ENCODE assay signal across 1 cellular context in genomic region chr3:15107075-15107947, GRCh38.
TF ChIP-seq lines count a peak whose summit lies in the region.

No MANE protein-coding gene starts in this region.

TF ChIP-seq in HepG2, 621 proteins besides CTCF, POLR2A, EP300 and RAD21 (continued from another document and continues in another):
- TF ChIP-seq TSC22D2 (CRISPR knock-in tag; IDR thresholded peaks at IDR 0.05; ENCODE audit: borderline replicate concordance) (no peak), ZNF605 (CRISPR knock-in tag; IDR thresholded peaks at IDR 0.05) (peak; percentile 91), ELF3 (CRISPR knock-in tag; IDR thresholded peaks at IDR 0.05) (peak; percentile 65), KLF11 (CRISPR knock-in tag; IDR thresholded peaks at IDR 0.05) (no peak), ZFP41 (CRISPR knock-in tag; IDR thresholded peaks at IDR 0.05; ENCODE audit: borderline replicate concordance) (no peak), ASH2L (IDR thresholded peaks at IDR 0.05; ENCODE audit: insufficient read length, low read depth, low read length) (peak; percentile 68), CAMTA2 (CRISPR knock-in tag; IDR thresholded peaks at IDR 0.05; ENCODE audit: borderline replicate concordance) (no peak), GPN1 (CRISPR knock-in tag; IDR thresholded peaks at IDR 0.05; ENCODE audit: borderline replicate concordance) (no peak), ZBTB43 (CRISPR knock-in tag; conservative IDR thresholded peaks at IDR 0.05) (0 out of 2 replicates have a peak, but pooled peaks have one; percentile 55), ZBTB44 (CRISPR knock-in tag; IDR thresholded peaks at IDR 0.05) (no peak), ZNF224 (CRISPR knock-in tag; IDR thresholded peaks at IDR 0.05) (no peak), ZNF547 (CRISPR knock-in tag; IDR thresholded peaks at IDR 0.05) (no peak), ESRRA (CRISPR knock-in tag; IDR thresholded peaks at IDR 0.05; ENCODE audit: low read depth) (peak; percentile 96), ZNF264 (CRISPR knock-in tag; IDR thresholded peaks at IDR 0.05) (peak; percentile 54; the same call in 1 of the 2 replicates), ZNF564 (CRISPR knock-in tag; IDR thresholded peaks at IDR 0.05) (no peak), ZKSCAN5 (CRISPR knock-in tag; IDR thresholded peaks at IDR 0.05) (peak; percentile 86), RARG (CRISPR knock-in tag; IDR thresholded peaks at IDR 0.05; ENCODE audit: low read depth) (no peak), ZNF451 (CRISPR knock-in tag; IDR thresholded peaks at IDR 0.05) (no peak), CENPX (CRISPR knock-in tag; IDR thresholded peaks at IDR 0.05) (no peak), ZNF556 (CRISPR knock-in tag; IDR thresholded peaks at IDR 0.05; ENCODE audit: borderline replicate concordance) (no peak), SUZ12 (IDR thresholded peaks at IDR 0.05; ENCODE audit: low read depth, low read length) (no peak), JUND (CRISPR knock-in tag; IDR thresholded peaks at IDR 0.05) (no peak), FOXP1 (IDR thresholded peaks at IDR 0.05) (no peak), FOXP1 (CRISPR knock-in tag; IDR thresholded peaks at IDR 0.05) (peak; percentile 16; the same call in 1 of the 2 replicates), ATF1 (CRISPR knock-in tag; IDR thresholded peaks at IDR 0.05) (no peak), U2AF1 (optimal IDR thresholded peaks at IDR 0.05; ENCODE audit: low read depth, low read length) (no peak), SALL1 (CRISPR knock-in tag; IDR thresholded peaks at IDR 0.05) (peak; percentile 92), NAIF1 (CRISPR knock-in tag; IDR thresholded peaks at IDR 0.05; ENCODE audit: borderline replicate concordance) (no peak), ZNF550 (CRISPR knock-in tag; IDR thresholded peaks at IDR 0.05; ENCODE audit: borderline replicate concordance) (no peak), ZNF33B (CRISPR knock-in tag; IDR thresholded peaks at IDR 0.05) (no peak), ZBTB37 (CRISPR knock-in tag; IDR thresholded peaks at IDR 0.05) (no peak), SRY (CRISPR knock-in tag; IDR thresholded peaks at IDR 0.05) (no peak), GATAD1 (CRISPR knock-in tag; IDR thresholded peaks at IDR 0.05) (no peak), SMC3 (IDR thresholded peaks at IDR 0.05; ENCODE audit: low read length) (no peak), SNRNP70 (IDR thresholded peaks at IDR 0.05; ENCODE audit: low read depth, low read length) (no peak), ZNF280D (CRISPR knock-in tag; IDR thresholded peaks at IDR 0.05) (peak; percentile 79; the same call in 1 of the 2 replicates), SMAD1 (CRISPR knock-in tag; IDR thresholded peaks at IDR 0.05; ENCODE audit: borderline replicate concordance, low read depth) (no peak; the same call in 1 of the 2 replicates), ZNF777 (CRISPR knock-in tag; IDR thresholded peaks at IDR 0.05) (no peak), SCMH1 (CRISPR knock-in tag; IDR thresholded peaks at IDR 0.05; ENCODE audit: borderline replicate concordance) (no peak), ZNF704 (CRISPR knock-in tag; IDR thresholded peaks at IDR 0.05; ENCODE audit: borderline replicate concordance) (no peak), SP5 (CRISPR knock-in tag; IDR thresholded peaks at IDR 0.05; ENCODE audit: borderline replicate concordance, low read depth) (peak; percentile 93), TAF1 (CRISPR knock-in tag; IDR thresholded peaks at IDR 0.05) (0 out of 2 replicates have a peak, but pooled peaks have one; percentile 23), ZNF263 (CRISPR knock-in tag; IDR thresholded peaks at IDR 0.05) (no peak), ZBTB21 (CRISPR knock-in tag; IDR thresholded peaks at IDR 0.05) (no peak), ZNF343 (CRISPR knock-in tag; IDR thresholded peaks at IDR 0.05) (no peak), ZNF7 (CRISPR knock-in tag; IDR thresholded peaks at IDR 0.05) (no peak), ZC3H4 (CRISPR knock-in tag; IDR thresholded peaks at IDR 0.05; ENCODE audit: borderline replicate concordance) (no peak), TRAFD1 (CRISPR knock-in tag; IDR thresholded peaks at IDR 0.05; ENCODE audit: borderline replicate concordance) (no peak), ZNF788 (CRISPR knock-in tag; IDR thresholded peaks at IDR 0.05; ENCODE audit: borderline replicate concordance) (peak; percentile 71; the same call in 1 of the 2 replicates), SIN3B (IDR thresholded peaks at IDR 0.05; ENCODE audit: low read length) (no peak), RFX5 (IDR thresholded peaks at IDR 0.05; ENCODE audit: low read depth, low read length) (no peak), CCDC6 (CRISPR knock-in tag; IDR thresholded peaks at IDR 0.05) (no peak), HDAC1 (CRISPR knock-in tag; IDR thresholded peaks at IDR 0.05) (peak; percentile 66), TFE3 (CRISPR knock-in tag; IDR thresholded peaks at IDR 0.05) (peak; percentile 73), MXD1 (CRISPR knock-in tag; IDR thresholded peaks at IDR 0.05) (no peak), PLRG1 (conservative IDR thresholded peaks at IDR 0.05) (no peak)
